35 cellular contexts compared by ENCODE assay signal in genomic region chr7:140680886-140681285, GRCh38. TPM values are rescaled to one million over a fixed set of nuclear protein-coding genes. Genes with fewer than 3 reads are reported as not detected.
"Had no signal": no experiment of that assay in that cellular context is flagged by ENCODE, and none has a peak within 500 bp of the region (broad histone marks: within the 10 kb centered on the region; RNA-seq: fewer than 3 reads in every experiment).

No MANE protein-coding gene starts in this region.

- H3K36me3 ChIP-seq: MG63, SJCRH30 had no signal

- H3K4me3 ChIP-seq: ascending aorta, cardiac muscle cell, MG63, SJCRH30, SK-N-MC had no signal

- H3K27me3 Mint-ChIP-seq: activated CD4-positive, alpha-beta T cell treated with anti-CD3 and anti-CD28 coated beads, Interleukin-2, amount 10 ng/mL, durations not matched to agents 24 days and 14 days; activated CD8-positive, alpha-beta T cell treated with anti-CD3 and anti-CD28 coated beads for 36 hours; activated naive CD4-positive, alpha-beta T cell treated with anti-CD3 and anti-CD28 coated beads, Interleukin-2, amount 50 U/mL, for 24 hours; activated naive CD8-positive, alpha-beta T cell treated with anti-CD3 and anti-CD28 coated beads, Interleukin-2, amount 10 ng/mL, durations not matched to agents 7 days and 5 days had no signal

- H3K9me3 ChIP-seq: ascending aorta, MG63, SJCRH30 had no signal

- ATAC-seq: activated CD8-positive, alpha-beta T cell treated with anti-CD3 and anti-CD28 coated beads for 36 hours; Panc1 had no signal

- DNase-seq: activated CD4-positive, alpha-beta T cell treated with anti-CD3 and anti-CD28 coated beads, Interleukin-2, amount 10 ng/mL, durations not matched to agents 24 days and 14 days; activated CD4-positive, alpha-beta T cell treated with anti-CD3 and anti-CD28 coated beads, Interleukin-2, amount 50 U/mL, for 4 hours; activated CD8-positive, alpha-beta T cell treated with anti-CD3 and anti-CD28 coated beads for 36 hours; activated gamma-delta T cell; activated naive CD4-positive, alpha-beta T cell treated with Interleukin-2 at 50 U/mL for 16 hours; activated naive CD8-positive, alpha-beta T cell treated with anti-CD3 and anti-CD28 coated beads, Interleukin-2, amount 10 ng/mL, durations not matched to agents 7 days and 5 days; activated T-cell treated with anti-CD3 and anti-CD28 coated beads, Interleukin-2, amount 50 U/mL, for 1 hour; amygdala; Kasumi-1; KG1; MG63; NCI-H1048; NCI-H1105 treated with DMSO at 0.1 percent for 48 hours; NCI-H1436; NCI-H1694; NCI-H1930; NCI-H2081 treated with DMSO at 0.1 percent for 48 hours; NCI-H226; NCI-H446 treated with DMSO at 0.1 percent for 48 hours; NCI-H524; NCI-H69; NCI-H82; SHP77; SJCRH30; T1000; WERI-Rb-1 had no signal

- H3K27ac Mint-ChIP-seq: activated CD4-positive, alpha-beta T cell treated with anti-CD3 and anti-CD28 coated beads, Interleukin-2, amount 10 ng/mL, durations not matched to agents 24 days and 14 days; activated CD8-positive, alpha-beta T cell treated with anti-CD3 and anti-CD28 coated beads for 36 hours; activated naive CD4-positive, alpha-beta T cell treated with anti-CD3 and anti-CD28 coated beads, Interleukin-2, amount 50 U/mL, for 24 hours; activated naive CD8-positive, alpha-beta T cell treated with anti-CD3 and anti-CD28 coated beads, Interleukin-2, amount 10 ng/mL, durations not matched to agents 7 days and 5 days; activated T-helper 1 cell treated with anti-CD3 and anti-CD28 coated beads, Interleukin-12 subunit alpha, Interleukin-12 subunit beta, Interleukin-2, Interleukin-4 antibody, amounts not matched to agents 30 ng/mL and 10 ng/mL and 1 ng/mL, durations not matched to agents 14 hours and 24 hours and 36 hours had no signal

- H3K27ac ChIP-seq: ascending aorta, cardiac muscle cell, SJCRH30, SK-N-MC, WERI-Rb-1 had no signal

- H3K4me3 Mint-ChIP-seq: activated CD4-positive, alpha-beta T cell treated with anti-CD3 and anti-CD28 coated beads, Interleukin-2, amount 10 ng/mL, durations not matched to agents 24 days and 14 days; activated CD8-positive, alpha-beta T cell treated with anti-CD3 and anti-CD28 coated beads for 36 hours; activated naive CD4-positive, alpha-beta T cell treated with anti-CD3 and anti-CD28 coated beads, Interleukin-2, amount 50 U/mL, for 24 hours; activated naive CD8-positive, alpha-beta T cell treated with anti-CD3 and anti-CD28 coated beads, Interleukin-2, amount 10 ng/mL, durations not matched to agents 7 days and 5 days; activated T-helper 1 cell treated with anti-CD3 and anti-CD28 coated beads, Interleukin-12 subunit alpha, Interleukin-12 subunit beta, Interleukin-2, Interleukin-4 antibody, amounts not matched to agents 30 ng/mL and 10 ng/mL and 1 ng/mL, durations not matched to agents 14 hours and 24 hours and 36 hours had no signal

- H3K9me3 Mint-ChIP-seq: activated CD4-positive, alpha-beta T cell treated with anti-CD3 and anti-CD28 coated beads, Interleukin-2, amount 10 ng/mL, durations not matched to agents 24 days and 14 days; activated CD8-positive, alpha-beta T cell treated with anti-CD3 and anti-CD28 coated beads for 36 hours; activated naive CD4-positive, alpha-beta T cell treated with anti-CD3 and anti-CD28 coated beads, Interleukin-2, amount 50 U/mL, for 24 hours; activated naive CD8-positive, alpha-beta T cell treated with anti-CD3 and anti-CD28 coated beads, Interleukin-2, amount 10 ng/mL, durations not matched to agents 7 days and 5 days; activated T-helper 1 cell treated with anti-CD3 and anti-CD28 coated beads, Interleukin-12 subunit alpha, Interleukin-12 subunit beta, Interleukin-2, Interleukin-4 antibody, amounts not matched to agents 30 ng/mL and 10 ng/mL and 1 ng/mL, durations not matched to agents 14 hours and 24 hours and 36 hours had no signal

- H3K4me1 ChIP-seq: ascending aorta had no signal

- H3K27me3 ChIP-seq: ascending aorta, cardiac muscle cell, MG63, SJCRH30 had no signal

RNA-seq across cellular contexts. Expression of gene DENND2A, which starts 40.3 kb away (rescaled TPM):
- total RNA-seq: activated CD4-positive, alpha-beta T cell treated with anti-CD3 and anti-CD28 coated beads, Interleukin-2, amount 10 ng/mL, durations not matched to agents 24 days and 14 days; activated CD8-positive, alpha-beta memory T cell treated with anti-CD3 and anti-CD28 coated beads for 36 hours; activated CD8-positive, alpha-beta T cell treated with anti-CD3 and anti-CD28 coated beads for 36 hours; activated naive CD8-positive, alpha-beta T cell treated with anti-CD3 and anti-CD28 coated beads, Interleukin-2, amount 10 ng/mL, durations not matched to agents 7 days and 5 days; activated T-helper 1 cell treated with anti-CD3 and anti-CD28 coated beads, Interleukin-12 subunit alpha, Interleukin-12 subunit beta, Interleukin-2, Interleukin-4 antibody, amounts not matched to agents 30 ng/mL and 10 ng/mL and 1 ng/mL, durations not matched to agents 14 hours and 24 hours and 36 hours; T-helper 1 cell treated with Interleukin-12 subunit alpha and Interleukin-12 subunit beta and Interleukin-4 antibody, amounts not matched to agents 30 ng/mL and 1 ng/mL, for 36 hours; T-helper 2 cell treated with Interferon-gamma antibody and Interleukin-4, amounts not matched to agents 100 ng/mL and 5 ng/mL, for 36 hours had no signal
